ENCODE assay signal across 8 cellular contexts in the genomic region with DNA sequence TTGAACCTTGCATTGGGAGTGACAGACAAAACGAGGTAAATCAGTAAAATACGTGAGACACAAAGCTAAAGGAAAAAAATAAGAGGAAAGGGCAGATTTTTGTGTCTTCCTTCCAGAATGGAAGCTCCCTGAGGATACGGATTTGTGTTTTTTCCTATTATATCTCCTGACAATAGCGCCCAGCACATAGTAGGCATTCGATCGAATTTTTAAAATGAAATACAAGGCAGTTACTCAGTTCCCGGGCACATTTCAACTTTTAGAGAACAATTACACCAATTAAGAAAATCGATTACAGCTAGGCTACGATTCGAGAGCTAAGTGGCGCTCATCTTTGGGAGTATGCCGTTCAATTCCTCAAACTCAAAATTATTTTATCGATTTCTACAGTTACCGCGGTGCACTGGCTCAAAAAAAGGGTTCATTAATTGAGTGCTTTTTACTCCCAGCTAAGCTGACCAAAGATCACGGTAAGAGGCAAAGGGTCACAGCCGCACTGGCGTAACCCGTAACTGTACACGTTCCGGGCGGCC. TPM values are rescaled to one million over a fixed set of nuclear protein-coding genes. Genes with fewer than 3 reads are reported as not detected.
A peak's percentile ranks its signal among the peaks of the same experiment; 100 is the strongest.
DNase-seq lines count a peak whose midpoint lies in the region; ATAC-seq and TF ChIP-seq lines count a peak whose summit lies in the region.

No MANE protein-coding gene starts in this region.

- peak overlapping the region; percentile 79 to 85 for H3K27ac Mint-ChIP-seq in natural killer cell treated with Interleukin-12 subunit alpha and Interleukin-12 subunit beta and Interleukin-15 and Interleukin-18, amount 100 ng/mL, for 72 hours

- peak overlapping the region; percentile 71 to 91 (median 84) for H3K27ac ChIP-seq in BLaER1 treated with 17β-estradiol and CSF1 and Interleukin-3, amounts not matched to agents 10 nM and 100 nM
- H3K27ac ChIP-seq in KMS-11 (no peak overlapping the region), cingulate gyrus (ENCODE audit: low read depth, low read length) (peak overlapping the region; percentile 92)

- peaks cover 8 to 54% (median 25%) of the 10 kb centered on the region in 10 experiments for H3K4me1 ChIP-seq in BLaER1 treated with 17β-estradiol and CSF1 and Interleukin-3, amounts not matched to agents 10 nM and 100 nM
- peaks cover 22% of the 10 kb centered on the region for H3K4me1 ChIP-seq in KMS-11 (ENCODE audit: low read depth, poor library complexity, severe bottlenecking)

- TF ChIP-seq CTCF in KMS-11 (conservative IDR thresholded peaks at IDR 0.05; ENCODE audit: low read depth, low read length) (no peak), GM13976 (IDR thresholded peaks at IDR 0.05; ENCODE audit: borderline replicate concordance, control extremely low read depth, extremely low read depth, insufficient read depth, missing control alignments) (no peak), GM13977 (IDR thresholded peaks at IDR 0.05; ENCODE audit: extremely low read depth, insufficient read depth, missing control alignments) (no peak)

- H3K9me3 ChIP-seq in BLaER1 treated with 17β-estradiol and CSF1 and Interleukin-3, amounts not matched to agents 10 nM and 100 nM (replicated peaks in 1 of 11) = peaks cover 0 to 10% (median 0%) of the 10 kb centered on the region in 11 experiments; a peak in 7 of 22 replicates

- H3K27me3 ChIP-seq in BLaER1 treated with 17β-estradiol and CSF1 and Interleukin-3, amounts not matched to agents 10 nM and 100 nM = no peaks in the 10 kb centered on the region
- no peaks in the 10 kb centered on the region for H3K27me3 ChIP-seq in KMS-11 (ENCODE audit: insufficient read depth, low read depth)

- no peaks in the 10 kb centered on the region for H3K9me3 Mint-ChIP-seq in natural killer cell treated with Interleukin-12 subunit alpha and Interleukin-12 subunit beta and Interleukin-15 and Interleukin-18, amount 100 ng/mL, for 72 hours

- H3K9ac ChIP-seq in BLaER1 treated with 17β-estradiol and CSF1 and Interleukin-3, amounts not matched to agents 10 nM and 100 nM = peak overlapping the region; percentile 81 to 98 (median 86)
- peak overlapping the region; percentile 28; the same call in 1 of the 2 replicates for H3K9ac ChIP-seq in KMS-11

- H3K36me3 Mint-ChIP-seq in natural killer cell treated with Interleukin-12 subunit alpha and Interleukin-12 subunit beta and Interleukin-15 and Interleukin-18, amount 100 ng/mL, for 72 hours = no peaks in the 10 kb centered on the region

- ATAC-seq in natural killer cell treated with Interleukin-12 subunit alpha and Interleukin-12 subunit beta and Interleukin-15 and Interleukin-18, amount 100 ng/mL, for 72 hours = no peak

- peaks cover 38% of the 10 kb centered on the region for H3K79me2 ChIP-seq in KMS-11 (ENCODE audit: insufficient read depth, low read depth)

- DNase-seq in natural killer cell treated with Interleukin-12 subunit alpha and Interleukin-12 subunit beta and Interleukin-15 and Interleukin-18, amount 100 ng/mL, for 72 hours (ENCODE audit: low spot score) = no peak
- DNase-seq in 8988T (no peak), GM13976 (ENCODE audit: low spot score) (no peak), GM13977 (ENCODE audit: low spot score) (no peak), GM03348 (ENCODE audit: low spot score) (no peak)

- in situ Hi-C loops in GM13976 (cut with MboI; ENCODE audit: low sequenced_read_pairs, unreplicated experiment) = no loop called here
- in situ Hi-C loops in GM13977 (cut with MboI; ENCODE audit: low pct_unique_long_range_greater_than_20kb, low sequenced_read_pairs, unreplicated experiment) = no loop called here

- peaks cover 0 to 24% (median 7%) of the 10 kb centered on the region in 11 experiments; a peak in 9 of 22 replicates for H3K36me3 ChIP-seq in BLaER1 treated with 17β-estradiol and CSF1 and Interleukin-3, amounts not matched to agents 10 nM and 100 nM
- no peaks in the 10 kb centered on the region for H3K36me3 ChIP-seq in KMS-11 (ENCODE audit: insufficient read depth)

- peaks cover 0 to 32% (median 5%) of the 10 kb centered on the region in 11 experiments; a peak in 8 of 22 replicates for H4K20me1 ChIP-seq in BLaER1 treated with 17β-estradiol and CSF1 and Interleukin-3, amounts not matched to agents 10 nM and 100 nM
- no peaks in the 10 kb centered on the region for H4K20me1 ChIP-seq in KMS-11 (ENCODE audit: insufficient read depth)

- peak overlapping the region; percentile 91 for H3K4me3 Mint-ChIP-seq in natural killer cell treated with Interleukin-12 subunit alpha and Interleukin-12 subunit beta and Interleukin-15 and Interleukin-18, amount 100 ng/mL, for 72 hours

- peak overlapping the region; percentile 74 to 96 (median 88) for H3K4me3 ChIP-seq in BLaER1 treated with 17β-estradiol and CSF1 and Interleukin-3, amounts not matched to agents 10 nM and 100 nM
- no peak overlapping the region for H3K4me3 ChIP-seq in KMS-11 (IDR thresholded peaks at IDR 0.05; ENCODE audit: insufficient read depth, low read depth, low read length)

- peaks cover 17 to 33% of the 10 kb centered on the region in 2 donors for H3K4me1 Mint-ChIP-seq in natural killer cell treated with Interleukin-12 subunit alpha and Interleukin-12 subunit beta and Interleukin-15 and Interleukin-18, amount 100 ng/mL, for 72 hours (ENCODE audit: low read depth in 2 of 2)

- no peaks in the 10 kb centered on the region for H3K27me3 Mint-ChIP-seq in natural killer cell treated with Interleukin-12 subunit alpha and Interleukin-12 subunit beta and Interleukin-15 and Interleukin-18, amount 100 ng/mL, for 72 hours

- H2AFZ ChIP-seq in KMS-11 (ENCODE audit: low read depth) = peak overlapping the region; percentile 83

- H3K4me2 ChIP-seq in BLaER1 treated with 17β-estradiol and CSF1 and Interleukin-3, amounts not matched to agents 10 nM and 100 nM = peak overlapping the region; percentile 66 to 93 (median 76)
- peak overlapping the region; percentile 85 for H3K4me2 ChIP-seq in KMS-11

RNA-seq across cellular contexts. Expression of a gene that starts 0.4 kb away (rescaled TPM):
- 10 to 100 TPM; 19.2 to 27.3 TPM for total RNA-seq in natural killer cell treated with Interleukin-12 subunit alpha and Interleukin-12 subunit beta and Interleukin-15 and Interleukin-18, amount 100 ng/mL, for 72 hours

RNA-seq across cellular contexts. Expression of a gene that starts 42.3 kb away (rescaled TPM):
- total RNA-seq in natural killer cell treated with Interleukin-12 subunit alpha and Interleukin-12 subunit beta and Interleukin-15 and Interleukin-18, amount 100 ng/mL, for 72 hours = not detected
